9 cellular contexts compared by ENCODE assay signal in the genomic region with DNA sequence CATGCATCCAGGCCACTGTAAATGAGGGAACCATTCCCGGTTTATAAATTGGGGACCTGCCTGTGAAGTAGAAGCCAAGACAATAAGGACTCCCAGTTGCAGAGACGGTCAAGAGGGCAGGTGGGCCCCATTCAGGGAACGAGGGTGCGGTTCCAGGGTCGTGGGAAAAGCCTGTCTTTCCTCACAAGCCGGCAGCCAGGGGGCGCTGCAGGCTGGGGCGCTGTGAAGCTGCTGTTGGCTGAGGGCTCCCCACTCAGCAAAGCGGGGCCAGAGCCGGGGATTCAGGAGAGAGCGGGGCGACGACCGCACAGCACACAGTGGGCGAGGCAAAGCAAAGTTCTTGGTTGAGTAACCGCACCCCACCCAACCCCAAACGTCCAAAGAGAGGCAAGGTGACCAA. TPM values are rescaled to one million over a fixed set of nuclear protein-coding genes. Genes with fewer than 3 reads are reported as not detected.
DNase-seq lines count a peak whose midpoint lies in the region; ATAC-seq, FAIRE-seq and TF ChIP-seq lines count a peak whose summit lies in the region.
"Had no signal": no experiment of that assay in that cellular context is flagged by ENCODE, and none has a peak within 500 bp of the region (broad histone marks: within the 10 kb centered on the region; RNA-seq: fewer than 3 reads in every experiment).

No MANE protein-coding gene starts in this region.

- H3K4me1 ChIP-seq in K562 (replicated peaks in 1 of 2; ENCODE audit: control insufficient read depth in 2 of 2, insufficient read depth in 2 of 2, low read length in 2 of 2) (peaks cover 0 to 13% of the 10 kb centered on the region in 2 experiments; a peak in 3 of 5 replicates), lower lobe of right lung (no peaks in the 10 kb centered on the region), GM23248 (ENCODE audit: insufficient read depth) (peaks cover 16% of the 10 kb centered on the region)

- CTCF ChIA-PET in K562 (lab: Yijun Ruan, JAX; ENCODE audit: low intra/inter-chr PET ratio): no interaction called here

- POLR2A ChIA-PET in K562 (lab: Yijun Ruan, JAX): no interaction called here

- intact Hi-C loops in K562 (cut with micrococcal nuclease) (no loop called here), lower lobe of right lung (cut with DNase I) (no loop called here)

- WGBS in K562 (ENCODE audit: insufficient coverage, low coverage, missing lambda C conversion rate): 87% methylated on average over 9 of the region's 17 CpGs
- WGBS in GM23248 (ENCODE audit: low coverage in 1 of 2, low lambda C conversion rate in 2 of 2, missing lambda C conversion rate in 2 of 2), 2 experiments: 86 to 92% methylated on average over 16 to 17 of the region's 17 CpGs

- H3K79me2 ChIP-seq in K562 (ENCODE audit: control insufficient read depth, insufficient read depth, low read length) (no peaks in the 10 kb centered on the region), GM23248 (ENCODE audit: insufficient read depth) (no peaks in the 10 kb centered on the region)

- in situ Hi-C loops in K562 (cut with MboI) (no loop called here), GM23248 (cut with MboI) (no loop called here)

- FAIRE-seq in K562 (lab: Jason Lieb, UNC) (no peak), HTR-8/SVneo (lab: Jason Lieb, UNC) (no peak)

- no peak for TF ChIP-seq POLR2A in K562 (conservative IDR thresholded peaks at IDR 0.05)

- no peaks in the 10 kb centered on the region for H3K9me1 ChIP-seq in K562 (ENCODE audit: control insufficient read depth, insufficient read depth, low read length)

- no peak; the same call in 1 of the 3 replicates for ATAC-seq in K562
- peak; percentile 31 to 39 for ATAC-seq in lower lobe of right lung

- H3K4me3 ChIP-seq in H7 (ENCODE audit: insufficient read depth, low read depth, low read length) (no peak overlapping the region), K562 (no peak overlapping the region), lower lobe of right lung (no peak overlapping the region), GM23248 (no peak overlapping the region)

- H3K4me2 ChIP-seq in K562 (ENCODE audit: insufficient read depth, low read length) (no peak overlapping the region), GM23248 (ENCODE audit: unreplicated experiment) (no peak overlapping the region)

- H2AFZ ChIP-seq in K562 (ENCODE audit: low read depth, low read length): no peak overlapping the region
- H2AFZ ChIP-seq in GM23248: no peak overlapping the region

- no TSS peak for BruUV-seq in K562 (replicated peaks; lab: Mats Ljungman, UMichigan)

- H3K27me3 ChIP-seq in H7 (ENCODE audit: control insufficient read depth, insufficient read depth, low read length): no peaks in the 10 kb centered on the region
- no peaks in the 10 kb centered on the region for H3K27me3 ChIP-seq in K562 (ENCODE audit: control insufficient read depth in 2 of 2, insufficient read depth in 2 of 2, low read length in 2 of 2)
- H3K27me3 ChIP-seq in lower lobe of right lung (ENCODE audit: low read depth): no peaks in the 10 kb centered on the region
- no peaks in the 10 kb centered on the region for H3K27me3 ChIP-seq in GM23248 (replicated peaks; ENCODE audit: insufficient read depth)

- 0 out of 2 replicates have a peak, but pooled peaks cover 2% of the 10 kb centered on the region for H3K9me3 ChIP-seq in K562 (replicated peaks; ENCODE audit: control insufficient read depth, insufficient read depth, low read depth, low read length)
- no peaks in the 10 kb centered on the region for H3K9me3 ChIP-seq in lower lobe of right lung
- no peaks in the 10 kb centered on the region for H3K9me3 ChIP-seq in GM23248 (ENCODE audit: low read depth)

- no peak for TF ChIP-seq EP300 in K562 (IDR thresholded peaks at IDR 0.05; ENCODE audit: low read length)

- H4K20me1 ChIP-seq in K562 (replicated peaks; ENCODE audit: control insufficient read depth, insufficient read depth, low read length) (no peaks in the 10 kb centered on the region), GM23248 (ENCODE audit: insufficient read depth) (no peaks in the 10 kb centered on the region)

- H3K27ac ChIP-seq in K562 (ENCODE audit: extremely low read depth, low read depth, low read length): no peak overlapping the region
- no peak overlapping the region for H3K27ac ChIP-seq in lower lobe of right lung
- no peak overlapping the region for H3K27ac ChIP-seq in GM23248

- H3K9me2 ChIP-seq in GM23248 (ENCODE audit: insufficient read depth): no peaks in the 10 kb centered on the region

- H3K9ac ChIP-seq in K562 (ENCODE audit: insufficient read depth in 1 of 2, low read depth in 2 of 2, low read length in 2 of 2) (no peak overlapping the region), GM23248 (no peak overlapping the region)

- DNase-seq in AG20443 (ENCODE audit: low spot score) (peak; percentile 52), H7 (peak; percentile 71), K562 (ENCODE audit: extremely low read depth in 1 of 4, low spot score in 3 of 4) (peak in 3 of 4 experiments; percentile 15 to 22 (median 17)), lower lobe of right lung (peak; percentile 48), HuH-7 (ENCODE audit: low spot score) (no peak), HTR-8/SVneo (ENCODE audit: insufficient read length, low spot score) (no peak), HuH-7.5 (ENCODE audit: low spot score) (no peak), GM23248 (no peak)

- TF ChIP-seq RAD21 in K562 (CRISPR knock-in tag; conservative IDR thresholded peaks at IDR 0.05 in 1 of 2, IDR thresholded peaks at IDR 0.05 in 1 of 2): no peak

- no peaks in the 10 kb centered on the region; the same call in 1 of the 2 replicates for H3K36me3 ChIP-seq in H7 (replicated peaks; ENCODE audit: control insufficient read depth, insufficient read depth, low read length)
- H3K36me3 ChIP-seq in K562 (ENCODE audit: control insufficient read depth, insufficient read depth, low read length): peaks cover 6% of the 10 kb centered on the region; the same call in 1 of the 3 replicates
- H3K36me3 ChIP-seq in lower lobe of right lung: peaks cover 14% of the 10 kb centered on the region
- H3K36me3 ChIP-seq in GM23248 (ENCODE audit: low read depth): no peaks in the 10 kb centered on the region; the same call in 1 of the 2 replicates

- TF ChIP-seq CTCF in K562 (IDR thresholded peaks at IDR 0.05 in 2 of 3, conservative IDR thresholded peaks at IDR 0.05 in 1 of 3; ENCODE audit: insufficient read depth in 2 of 3, low read depth in 1 of 3, low read length in 3 of 3) (peak; percentile 9 to 31 (median 12); a peak in 2 of 6 replicates), lower lobe of right lung (IDR thresholded peaks at IDR 0.05) (peak; percentile 48)

- peaks cover 10% of the 10 kb centered on the region for H3F3A ChIP-seq in GM23248 (ENCODE audit: insufficient read depth)

TF ChIP-seq in K562, 482 proteins besides CTCF, POLR2A, EP300 and RAD21:
- no peak for TF ChIP-seq SAFB2 (IDR thresholded peaks at IDR 0.05; ENCODE audit: borderline replicate concordance, low read depth, low read length, severe bottlenecking)
- TF ChIP-seq POLR2G (IDR thresholded peaks at IDR 0.05; ENCODE audit: low read depth, low read length): peak; percentile 48
- no peak for TF ChIP-seq SOX6 (IDR thresholded peaks at IDR 0.05)
- no peak for TF ChIP-seq ZNF175 (CRISPR knock-in tag; IDR thresholded peaks at IDR 0.05; ENCODE audit: low read depth)
- peak in 1 of 2 experiments; percentile 17; a peak in 2 of 4 replicates for TF ChIP-seq TRIM24 (IDR thresholded peaks at IDR 0.05)
- no peak for TF ChIP-seq BMI1 (IDR thresholded peaks at IDR 0.05; ENCODE audit: low read length)
- TF ChIP-seq ZBTB17 (CRISPR knock-in tag; IDR thresholded peaks at IDR 0.05): no peak

RNA-seq across cellular contexts. Expression of a gene that starts 24.9 kb away (rescaled TPM):
- not detected in 2 replicates for total RNA-seq in H7 (2014; rRNA removed; shearing (Covaris generic))
- total RNA-seq in K562 (2011; cell fraction: chromatin; rRNA removed; ENCODE audit: low replicate concordance): not detected in 2 replicates
- total RNA-seq in K562 (2011; cell fraction: nucleolus; rRNA removed): not detected in 2 replicates
- not detected in 2 replicates for total RNA-seq in K562 (2011; cell fraction: nucleoplasm; rRNA removed)
- total RNA-seq in K562 (2014; rRNA removed): not detected in 2 replicates
- not detected in 2 replicates for total RNA-seq in K562 (2014; rRNA removed; fragmentation: Illumina TruSeq; extraction: Trizol)
- total RNA-seq in K562 (2015; rRNA removed; fragmentation: Illumina TruSeq; extraction: Trizol): not detected in 2 replicates
- total RNA-seq in K562 (2021): not detected in 2 replicates
- polyA plus RNA-seq in K562 (2011; rRNA removed): not detected in 2 replicates
- not detected in 2 replicates for polyA plus RNA-seq in K562 (2011; cell fraction: cytosol; rRNA removed)
- polyA plus RNA-seq in K562 (2011; cell fraction: nucleus; rRNA removed): not detected in 2 replicates
- 0.43 and 0.51 TPM in 2 replicates for polyA plus RNA-seq in K562 (2012)
- polyA plus RNA-seq in K562 (2014; fragmentation: Illumina TruSeq; extraction: Trizol): not detected in 2 replicates
- not detected for polyA plus RNA-seq in K562 (2014; fragmentation: Nextera tagmentation; extraction: Ambion mirVana)
- not detected in 2 replicates for polyA plus RNA-seq in K562 (2014; rRNA removed)
- not detected in 2 replicates for polyA minus RNA-seq in K562 (2011; rRNA and poly(A)+ RNA removed)
- polyA minus RNA-seq in K562 (2011; cell fraction: cytosol; rRNA and poly(A)+ RNA removed): not detected in 2 replicates
- polyA minus RNA-seq in K562 (2011; cell fraction: nucleus; rRNA and poly(A)+ RNA removed): not detected in 2 replicates
- not detected for total RNA-seq in lower lobe of right lung
- total RNA-seq in GM23248 (2014; rRNA removed; shearing (Covaris generic)): not detected in 2 replicates
- polyA plus RNA-seq in GM23248 (2016; fragmentation: Nextera tagmentation; extraction: Ambion mirVana): not detected in 2 replicates
- total RNA-seq: glomerular endothelial cell had no signal

Comparison
In these comparisons a context has a peak if more than half of its experiments do, and no peak if none do; other contexts are left out.
1. DNase-seq: peak in AG20443 (single experiment), H7 (single experiment), K562 (3 of 4) and lower lobe of right lung (single experiment); none in HuH-7 (single experiment), HTR-8/SVneo (single experiment), HuH-7.5 (single experiment) and GM23248 (single experiment).